ENCODE assay signal across 23 cellular contexts in the genomic region with DNA sequence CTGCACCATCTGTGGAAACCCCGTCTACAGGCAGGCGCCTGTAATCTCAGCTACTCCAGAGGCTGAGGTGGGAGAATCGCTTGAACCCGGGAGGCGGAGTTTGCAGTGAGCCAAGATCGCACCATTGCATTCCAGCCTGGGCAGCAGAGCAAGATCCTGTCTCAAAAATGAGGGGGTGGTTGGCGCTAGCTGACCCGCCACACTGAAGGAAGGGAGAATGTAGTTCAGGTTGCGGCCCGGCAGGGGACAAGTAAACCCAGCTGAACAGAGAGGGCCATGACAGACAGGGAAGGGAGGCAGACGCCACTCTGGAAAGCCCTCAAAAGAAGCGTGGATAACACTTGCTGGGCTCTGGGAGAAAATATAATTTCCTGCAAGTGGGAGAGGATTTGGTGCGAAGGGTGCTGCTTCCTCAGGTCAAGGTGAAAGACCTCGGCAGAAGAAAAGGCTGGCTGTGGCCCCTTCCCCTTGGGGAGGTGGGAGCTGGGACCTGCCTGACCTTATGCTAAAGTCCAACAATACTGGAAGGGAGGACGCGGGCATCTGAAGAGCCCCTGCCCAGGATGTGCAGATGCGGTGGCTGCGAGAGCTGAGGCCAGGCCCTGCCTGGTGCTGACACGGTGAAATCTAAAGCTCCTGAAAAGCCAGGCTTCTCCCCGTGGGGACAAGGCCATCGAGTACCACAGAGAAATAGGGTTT. TPM values are rescaled to one million over a fixed set of nuclear protein-coding genes. Genes with fewer than 3 reads are reported as not detected.
DNase-seq lines count a peak whose midpoint lies in the region; ATAC-seq, FAIRE-seq and TF ChIP-seq lines count a peak whose summit lies in the region.
"Had no signal": no experiment of that assay in that cellular context is flagged by ENCODE, and none has a peak within 500 bp of the region (broad histone marks: within the 10 kb centered on the region; RNA-seq: fewer than 3 reads in every experiment).

No MANE protein-coding gene starts in this region.

- ATAC-seq in left ventricle myocardium superior (no peak), heart left ventricle (no peak), K562 (no peak)
- ATAC-seq in stimulated activated memory B cell treated with anti-CD40 and anti-IgM and Interleukin-4, amounts not matched to agents 10 μg/mL and 1 μg/mL and 100 μg/mL, for 72 hours = no peak
- ATAC-seq: GM12878, GM23338 had no signal

- no peak overlapping the region for H2AFZ ChIP-seq in K562 (ENCODE audit: low read depth, low read length)
- H2AFZ ChIP-seq: GM23338 had no signal

- H3K4me1 Mint-ChIP-seq in neural crest cell = peaks cover 19% of the 10 kb centered on the region
- H3K4me1 Mint-ChIP-seq in stimulated activated memory B cell treated with anti-CD40 and anti-IgM and Interleukin-4, amounts not matched to agents 10 μg/mL and 1 μg/mL and 100 μg/mL, for 72 hours = peaks cover 19% of the 10 kb centered on the region

- TF ChIP-seq EP300 in K562 (IDR thresholded peaks at IDR 0.05; ENCODE audit: low read length) = no peak

- in situ Hi-C loops in K562 (cut with MboI) (no loop called here), brain microvascular endothelial cell (cut with HindIII; ENCODE audit: low pct_ligation_motif_present, low sequenced_read_pairs) (no loop called here)

- H3K36me3 Mint-ChIP-seq in neural crest cell (ENCODE audit: low read depth) = peaks cover 2% of the 10 kb centered on the region
- peaks cover 10% of the 10 kb centered on the region for H3K36me3 Mint-ChIP-seq in stimulated activated memory B cell treated with anti-CD40 and anti-IgM and Interleukin-4, amounts not matched to agents 10 μg/mL and 1 μg/mL and 100 μg/mL, for 72 hours

- peak overlapping the region; percentile 64 for H3K4me3 Mint-ChIP-seq in neural crest cell
- H3K4me3 Mint-ChIP-seq in stimulated activated memory B cell treated with anti-CD40 and anti-IgM and Interleukin-4, amounts not matched to agents 10 μg/mL and 1 μg/mL and 100 μg/mL, for 72 hours = no peak overlapping the region
- H3K4me3 Mint-ChIP-seq: GM23338 had no signal

- H3K36me3 ChIP-seq in heart left ventricle (no peaks in the 10 kb centered on the region), K562 (ENCODE audit: control insufficient read depth, insufficient read depth, low read length) (peaks cover under 1% of the 10 kb centered on the region; the same call in 1 of the 3 replicates), brain microvascular endothelial cell (replicated peaks) (no peaks in the 10 kb centered on the region)
- H3K36me3 ChIP-seq: BLaER1 had no signal

- no peak for FAIRE-seq in K562 (lab: Jason Lieb, UNC)
- FAIRE-seq: GM12878, GM19239, H54 had no signal

- POLR2A ChIA-PET in K562 (lab: Yijun Ruan, JAX) = no interaction called here

- H3K27ac ChIP-seq in heart left ventricle = no peak overlapping the region
- no peak overlapping the region for H3K27ac ChIP-seq in K562 (ENCODE audit: extremely low read depth, low read depth, low read length)
- H3K27ac ChIP-seq in brain microvascular endothelial cell = no peak overlapping the region
- H3K27ac ChIP-seq: BLaER1 had no signal

- DNase-seq in left ventricle myocardium superior (peak; percentile 14), heart left ventricle (no peak), K562 (ENCODE audit: extremely low read depth in 1 of 4, low spot score in 3 of 4) (no peak), neural crest cell (ENCODE audit: low read depth, low spot score) (no peak), NCI-H2227 (lab: John Stamatoyannopoulos, UW; ENCODE audit: unreplicated experiment) (no peak), brain microvascular endothelial cell (no peak)
- DNase-seq in activated CD4-positive, alpha-beta T cell treated with anti-CD3 and anti-CD28 coated beads for 4 hours = no peak
- DNase-seq: 8988T; CD8-positive, alpha-beta memory T cell; COR-L47; DMS 273 treated with DMSO at 0.1 percent for 48 hours; DMS53; DND-41; EL; HCEC 1CT had no signal

- H3K4me2 ChIP-seq in K562 (ENCODE audit: insufficient read depth, low read length) = no peak overlapping the region
- H3K4me2 ChIP-seq: BLaER1, GM23338 had no signal

- no peaks in the 10 kb centered on the region for H4K20me1 ChIP-seq in K562 (replicated peaks; ENCODE audit: control insufficient read depth, insufficient read depth, low read length)

- no peak overlapping the region for H3K4me3 ChIP-seq in heart left ventricle
- H3K4me3 ChIP-seq in K562 = no peak overlapping the region
- H3K4me3 ChIP-seq in brain microvascular endothelial cell (ENCODE audit: low read depth, low read length) = no peak overlapping the region
- H3K4me3 ChIP-seq: BLaER1, GM12878, GM23338 had no signal

- H3K9ac ChIP-seq in K562 (ENCODE audit: insufficient read depth in 1 of 2, low read depth in 2 of 2, low read length in 2 of 2) = 0 out of 4 replicates have a peak overlapping the region, but pooled peaks of 1 of the 2 experiments have one; percentile 42
- H3K9ac ChIP-seq: BLaER1 had no signal

- no TSS peak for BruUV-seq in K562 (replicated peaks; lab: Mats Ljungman, UMichigan)

- peaks cover 13% of the 10 kb centered on the region for H3K79me2 ChIP-seq in K562 (ENCODE audit: control insufficient read depth, insufficient read depth, low read length)

- no peaks in the 10 kb centered on the region for H3K27me3 ChIP-seq in heart left ventricle
- H3K27me3 ChIP-seq in K562 (ENCODE audit: control insufficient read depth in 2 of 2, insufficient read depth in 2 of 2, low read length in 2 of 2) = no peaks in the 10 kb centered on the region
- no peaks in the 10 kb centered on the region for H3K27me3 ChIP-seq in brain microvascular endothelial cell (replicated peaks)
- H3K27me3 ChIP-seq: BLaER1 had no signal

- intact Hi-C loops in left ventricle myocardium superior (cut with micrococcal nuclease) = no loop called here
- intact Hi-C loops in heart left ventricle (cut with DNase I) = loop anchor here in 7 of 10 donors (5.0 to 10.0 kb wide), 5 partner anchors 50 to 170 kb away; a partner anchor contains a TSS
- intact Hi-C loops in K562 (cut with micrococcal nuclease) = no loop called here

- H3K9me1 ChIP-seq in K562 (ENCODE audit: control insufficient read depth, insufficient read depth, low read length) = no peaks in the 10 kb centered on the region

- no peak for TF ChIP-seq RAD21 in K562 (CRISPR knock-in tag; conservative IDR thresholded peaks at IDR 0.05 in 1 of 2, IDR thresholded peaks at IDR 0.05 in 1 of 2)

- no peaks in the 10 kb centered on the region for H3K27me3 Mint-ChIP-seq in neural crest cell (ENCODE audit: low read depth)
- H3K27me3 Mint-ChIP-seq in stimulated activated memory B cell treated with anti-CD40 and anti-IgM and Interleukin-4, amounts not matched to agents 10 μg/mL and 1 μg/mL and 100 μg/mL, for 72 hours = no peaks in the 10 kb centered on the region

- WGBS in heart left ventricle, 4 donors = 94 to 96% (median 95%) methylated on average over 21 of the region's 21 CpGs
- WGBS in K562 (ENCODE audit: insufficient coverage, low coverage, missing lambda C conversion rate) = 67% methylated on average over 21 of the region's 21 CpGs

- H3K9me3 ChIP-seq in heart left ventricle (no peaks in the 10 kb centered on the region), K562 (replicated peaks; ENCODE audit: control insufficient read depth, insufficient read depth, low read depth, low read length) (no peaks in the 10 kb centered on the region)
- H3K9me3 ChIP-seq: BLaER1 had no signal

- TF ChIP-seq CTCF in heart left ventricle (IDR thresholded peaks at IDR 0.05) = no peak
- TF ChIP-seq CTCF in K562 (IDR thresholded peaks at IDR 0.05 in 2 of 3, conservative IDR thresholded peaks at IDR 0.05 in 1 of 3; ENCODE audit: insufficient read depth in 2 of 3, low read depth in 1 of 3, low read length in 3 of 3) = no peak
- no peak for TF ChIP-seq CTCF in neural crest cell (conservative IDR thresholded peaks at IDR 0.05)
- no peak for TF ChIP-seq CTCF in brain microvascular endothelial cell (IDR thresholded peaks at IDR 0.05; ENCODE audit: low read depth, low read length, missing control alignments)

- CTCF ChIA-PET in K562 (lab: Yijun Ruan, JAX; ENCODE audit: low intra/inter-chr PET ratio) = no interaction called here

- no peak overlapping the region for H3K27ac Mint-ChIP-seq in neural crest cell (ENCODE audit: unreplicated experiment)
- peak overlapping the region; percentile 28 for H3K27ac Mint-ChIP-seq in stimulated activated memory B cell treated with anti-CD40 and anti-IgM and Interleukin-4, amounts not matched to agents 10 μg/mL and 1 μg/mL and 100 μg/mL, for 72 hours
- H3K27ac Mint-ChIP-seq: GM23338 had no signal

- H3K9me3 Mint-ChIP-seq in neural crest cell = no peaks in the 10 kb centered on the region
- H3K9me3 Mint-ChIP-seq in stimulated activated memory B cell treated with anti-CD40 and anti-IgM and Interleukin-4, amounts not matched to agents 10 μg/mL and 1 μg/mL and 100 μg/mL, for 72 hours = no peaks in the 10 kb centered on the region
- H3K9me3 Mint-ChIP-seq: CD8-positive, alpha-beta memory T cell had no signal

- H3K4me1 ChIP-seq in heart left ventricle (peaks cover 0 to 27% (median 15%) of the 10 kb centered on the region in 12 donors), K562 (replicated peaks in 1 of 2; ENCODE audit: control insufficient read depth in 2 of 2, insufficient read depth in 2 of 2, low read length in 2 of 2) (peaks cover 10 to 24% of the 10 kb centered on the region in 2 experiments)

- TF ChIP-seq POLR2A in heart left ventricle (IDR thresholded peaks at IDR 0.05) (no peak), K562 (conservative IDR thresholded peaks at IDR 0.05) (no peak)

RNA-seq across cellular contexts. Expression of a gene that starts 3.7 kb away (rescaled TPM):
- total RNA-seq in left ventricle myocardium superior = 3.1 TPM
- total RNA-seq in heart left ventricle = 1 to 10 TPM; 2.4 to 5.2 (median 3.7) TPM
- 1 to 10 TPM; 2.8 to 3.4 TPM for polyA plus RNA-seq in heart left ventricle
- total RNA-seq in K562 (2011; cell fraction: chromatin; rRNA removed; ENCODE audit: low replicate concordance) = 11.0 and 11.3 TPM in 2 replicates
- 15.0 and 17.7 TPM in 2 replicates for total RNA-seq in K562 (2011; cell fraction: nucleolus; rRNA removed)
- total RNA-seq in K562 (2011; cell fraction: nucleoplasm; rRNA removed) = 14.9 and 19.2 TPM in 2 replicates
- 8.9 and 12.1 TPM in 2 replicates for total RNA-seq in K562 (2014; rRNA removed)
- total RNA-seq in K562 (2014; rRNA removed; fragmentation: Illumina TruSeq; extraction: Trizol) = 7.7 and 9.1 TPM in 2 replicates
- 6.3 and 7.5 TPM in 2 replicates for total RNA-seq in K562 (2015; rRNA removed; fragmentation: Illumina TruSeq; extraction: Trizol)
- 8.8 and 9.9 TPM in 2 replicates for total RNA-seq in K562 (2021)
- 9.1 and 9.2 TPM in 2 replicates for polyA plus RNA-seq in K562 (2011; rRNA removed)
- polyA plus RNA-seq in K562 (2011; cell fraction: cytosol; rRNA removed) = 9.0 and 10.1 TPM in 2 replicates
- polyA plus RNA-seq in K562 (2011; cell fraction: nucleus; rRNA removed) = 4.7 and 5.3 TPM in 2 replicates
- polyA plus RNA-seq in K562 (2012) = 0.12 TPM in 1 of 2 replicates, not detected in the other
- 7.7 and 8.9 TPM in 2 replicates for polyA plus RNA-seq in K562 (2014; fragmentation: Illumina TruSeq; extraction: Trizol)
- polyA plus RNA-seq in K562 (2014; fragmentation: Nextera tagmentation; extraction: Ambion mirVana) = not detected
- 9.6 and 11.6 TPM in 2 replicates for polyA plus RNA-seq in K562 (2014; rRNA removed)
- polyA minus RNA-seq in K562 (2011; rRNA and poly(A)+ RNA removed) = 7.0 and 7.3 TPM in 2 replicates
- polyA minus RNA-seq in K562 (2011; cell fraction: cytosol; rRNA and poly(A)+ RNA removed) = 3.8 and 4.8 TPM in 2 replicates
- polyA minus RNA-seq in K562 (2011; cell fraction: nucleus; rRNA and poly(A)+ RNA removed) = 7.0 and 9.7 TPM in 2 replicates
- total RNA-seq in neural crest cell = 18.8 TPM in 2 replicates
- polyA plus RNA-seq: GM23338 had no signal

RNA-seq across cellular contexts. Expression of a gene that starts 22.3 kb away (rescaled TPM):
- total RNA-seq in left ventricle myocardium superior (274 TPM), heart left ventricle (100 to 1,000 TPM in 7 of 9 donors, 10 to 100 TPM in 2; 97.1 to 225 (median 158) TPM), K562 (2014; rRNA removed) (not detected in 2 replicates), K562 (2014; rRNA removed; fragmentation: Illumina TruSeq; extraction: Trizol) (not detected in 2 replicates), K562 (2015; rRNA removed; fragmentation: Illumina TruSeq; extraction: Trizol) (not detected in 2 replicates), K562 (2021) (0.11 and 0.22 TPM in 2 replicates), neural crest cell (7.6 and 8.8 TPM in 2 replicates)
- polyA plus RNA-seq in heart left ventricle (100 to 1,000 TPM; 115 to 293 TPM), K562 (2011; rRNA removed) (0.04 TPM in 1 of 2 replicates, not detected in the other), K562 (2014; fragmentation: Illumina TruSeq; extraction: Trizol) (not detected in 2 replicates), K562 (2014; fragmentation: Nextera tagmentation; extraction: Ambion mirVana) (not detected), K562 (2014; rRNA removed) (not detected in 2 replicates)
- not detected in 2 replicates for total RNA-seq in K562 (2011; cell fraction: chromatin; rRNA removed; ENCODE audit: low replicate concordance)
- total RNA-seq in K562 (2011; cell fraction: nucleolus; rRNA removed) = not detected in 2 replicates
- not detected in 2 replicates for total RNA-seq in K562 (2011; cell fraction: nucleoplasm; rRNA removed)
- not detected in 2 replicates for polyA plus RNA-seq in K562 (2011; cell fraction: cytosol; rRNA removed)
- polyA plus RNA-seq in K562 (2011; cell fraction: nucleus; rRNA removed) = not detected in 2 replicates
- polyA plus RNA-seq in K562 (2012) = 0.08 TPM in 2 replicates
- not detected in 2 replicates for polyA minus RNA-seq in K562 (2011; rRNA and poly(A)+ RNA removed)
- not detected in 2 replicates for polyA minus RNA-seq in K562 (2011; cell fraction: cytosol; rRNA and poly(A)+ RNA removed)
- polyA minus RNA-seq in K562 (2011; cell fraction: nucleus; rRNA and poly(A)+ RNA removed) = not detected in 2 replicates

RNA-seq across cellular contexts. Expression of a gene that starts 51.7 kb away (rescaled TPM):
- total RNA-seq in left ventricle myocardium superior (0.25 TPM), heart left ventricle (under 1 TPM in 6 of 9 donors, not detected in 3; 0.10 to 0.36 (median 0.24) TPM), K562 (2014; rRNA removed) (not detected in 2 replicates), K562 (2014; rRNA removed; fragmentation: Illumina TruSeq; extraction: Trizol) (not detected in 2 replicates), K562 (2015; rRNA removed; fragmentation: Illumina TruSeq; extraction: Trizol) (not detected in 2 replicates), K562 (2021) (not detected in 2 replicates), neural crest cell (6.4 and 7.7 TPM in 2 replicates)
- polyA plus RNA-seq in heart left ventricle (1 to 10 TPM in 1 of 2 donors, under 1 TPM in 1; 0.26 to 8.0 TPM), K562 (2011; rRNA removed) (not detected in 2 replicates), K562 (2014; fragmentation: Illumina TruSeq; extraction: Trizol) (not detected in 2 replicates), K562 (2014; fragmentation: Nextera tagmentation; extraction: Ambion mirVana) (not detected), K562 (2014; rRNA removed) (not detected in 2 replicates)
- not detected in 2 replicates for total RNA-seq in K562 (2011; cell fraction: chromatin; rRNA removed; ENCODE audit: low replicate concordance)
- not detected in 2 replicates for total RNA-seq in K562 (2011; cell fraction: nucleolus; rRNA removed)
- total RNA-seq in K562 (2011; cell fraction: nucleoplasm; rRNA removed) = not detected in 2 replicates
- polyA plus RNA-seq in K562 (2011; cell fraction: cytosol; rRNA removed) = not detected in 2 replicates
- not detected in 2 replicates for polyA plus RNA-seq in K562 (2011; cell fraction: nucleus; rRNA removed)
- not detected in 2 replicates for polyA plus RNA-seq in K562 (2012)
- not detected in 2 replicates for polyA minus RNA-seq in K562 (2011; rRNA and poly(A)+ RNA removed)
- not detected in 2 replicates for polyA minus RNA-seq in K562 (2011; cell fraction: cytosol; rRNA and poly(A)+ RNA removed)
- not detected in 2 replicates for polyA minus RNA-seq in K562 (2011; cell fraction: nucleus; rRNA and poly(A)+ RNA removed)
- total RNA-seq: CD8-positive, alpha-beta memory T cell; G401; GM12878; GM23338 had no signal
- polyA plus RNA-seq: AG04450; CD8-positive, alpha-beta memory T cell; GM12878; GM23338 had no signal

Comparison
In these comparisons a context has a peak if more than half of its experiments do, and no peak if none do; other contexts are left out.
1. intact Hi-C loops: an anchor here in heart left ventricle (5.0 to 10.0 kb wide); none called in left ventricle myocardium superior and K562.
2. RNA of a gene that starts 22.3 kb away (total RNA-seq): 274 TPM in left ventricle myocardium superior (single experiment) and 97.1 to 225 TPM in heart left ventricle; 7.6 to 8.8 TPM in neural crest cell and 0.11 to 0.22 TPM in K562; every median in the first group is over 10 times any median in the second.